In genomic region chr1:81800741-81801031, GRCh38 we compare ENCODE assay signal across 8 cellular contexts. TPM values are rescaled to one million over a fixed set of nuclear protein-coding genes. Genes with fewer than 3 reads are reported as not detected.
DNase-seq lines count a peak whose midpoint lies in the region; ATAC-seq, FAIRE-seq and TF ChIP-seq lines count a peak whose summit lies in the region.

Gene ADGRL2 (plus strand): TSS chr1:81800934. CDS start chr1:81836985, 36,051 bp downstream.

- SMC1A ChIA-PET in GM12878 (lab: Charles Lee; ENCODE audit: uncharacterized antibody, unreplicated experiment) = interaction anchor here (1.2 to 1.4 kb wide), 2 partner anchors 15 to 253 kb away, joined by 3 read pairs; no protein-coding TSS in a partner anchor

- H3K27ac ChIP-seq in GM12878 (ENCODE audit: control insufficient read depth, insufficient read depth) = no peak within 1 kb of the TSS
- H3K27ac ChIP-seq in keratinocyte (ENCODE audit: control insufficient read depth, insufficient read depth, low read length) = no peak within 1 kb of the TSS
- peak within 1 kb of the TSS; percentile 97 for H3K27ac ChIP-seq in subcutaneous abdominal adipose tissue (ENCODE audit: low read depth, low read length)

- DNase-seq in activated CD8-positive, alpha-beta memory T cell treated with anti-CD3 and anti-CD28 coated beads, Interleukin-2, amount 10 ng/mL, durations not matched to agents 7 days and 5 days = no peak
- DNase-seq in activated CD8-positive, alpha-beta memory T cell treated with anti-CD3 and anti-CD28 coated beads, Interleukin-2, amount 50 U/mL, for 4 hours = no peak
- no peak for DNase-seq in GM12878 (ENCODE audit: low read depth, low spot score)
- no peak for DNase-seq in keratinocyte (ENCODE audit: low read depth, low spot score)

- FAIRE-seq in GM12878 (lab: Jason Lieb, UNC) = no peak
- no peak for FAIRE-seq in keratinocyte (lab: Jason Lieb, UNC)

- H3K4me3 ChIP-seq in GM12878 = no peak within 1 kb of the TSS
- H3K4me3 ChIP-seq in keratinocyte (ENCODE audit: control insufficient read depth in 2 of 3, extremely low read depth in 1 of 3, insufficient read depth in 2 of 3, low read depth in 1 of 3, low read length in 3 of 3) = peak within 1 kb of the TSS; percentile 43 to 83 (median 78)
- peak within 1 kb of the TSS; percentile 67 to 97 (median 90) for H3K4me3 ChIP-seq in subcutaneous abdominal adipose tissue (ENCODE audit: low read depth in 1 of 5, low read length in 5 of 5)

- TF ChIP-seq POLR2A in GM12878 (IDR thresholded peaks at IDR 0.05; ENCODE audit: low read depth, low read length) = no peak

- no peak for TF ChIP-seq CTCF in GM12878 (IDR thresholded peaks at IDR 0.05 in 2 of 3, conservative IDR thresholded peaks at IDR 0.05 in 1 of 3; ENCODE audit: control insufficient read depth in 2 of 3, extremely low read depth in 1 of 3, insufficient read depth in 1 of 3, low read depth in 3 of 3, low read length in 3 of 3)
- TF ChIP-seq CTCF in keratinocyte (optimal IDR thresholded peaks at IDR 0.05 in 1 of 3, IDR thresholded peaks at IDR 0.05 in 1 of 3, conservative IDR thresholded peaks at IDR 0.05 in 1 of 3; ENCODE audit: extremely low read depth in 1 of 3, insufficient read depth in 2 of 3, low read length in 3 of 3) = no peak

- no peaks in the 10 kb centered on the region for H3K9me3 ChIP-seq in GM12878 (replicated peaks; ENCODE audit: control insufficient read depth, insufficient read depth, low read length)
- H3K9me3 ChIP-seq in keratinocyte (ENCODE audit: control insufficient read depth, low read depth, low read length) = no peaks in the 10 kb centered on the region
- no peaks in the 10 kb centered on the region for H3K9me3 ChIP-seq in subcutaneous abdominal adipose tissue (ENCODE audit: control insufficient read depth in 5 of 5, low read length in 5 of 5)

- H4K20me1 ChIP-seq in GM12878 (ENCODE audit: control insufficient read depth, insufficient read depth) (no peaks in the 10 kb centered on the region), keratinocyte (ENCODE audit: control insufficient read depth, extremely low read depth, insufficient read depth, low read length) (no peaks in the 10 kb centered on the region)

- no peak for TF ChIP-seq RAD21 in GM12878 (IDR thresholded peaks at IDR 0.05; ENCODE audit: insufficient read depth, low read depth, low read length)

- H3K4me1 ChIP-seq in GM12878 (ENCODE audit: control insufficient read depth, insufficient read depth, low read length) = no peaks in the 10 kb centered on the region
- peaks cover 4% of the 10 kb centered on the region for H3K4me1 ChIP-seq in keratinocyte (ENCODE audit: control insufficient read depth, extremely low read depth, insufficient read depth, low read length)
- H3K4me1 ChIP-seq in subcutaneous abdominal adipose tissue (ENCODE audit: control insufficient read depth in 5 of 5, insufficient read depth in 5 of 5, low read length in 5 of 5) = peaks cover 2 to 38% (median 27%) of the 10 kb centered on the region in 5 donors

- H3K27ac Mint-ChIP-seq in activated CD8-positive, alpha-beta memory T cell treated with anti-CD3 and anti-CD28 coated beads, Interleukin-2, amount 10 ng/mL, durations not matched to agents 7 days and 5 days = peak within 1 kb of the TSS; percentile 24

- H3K4me1 Mint-ChIP-seq in activated CD8-positive, alpha-beta memory T cell treated with anti-CD3 and anti-CD28 coated beads, Interleukin-2, amount 10 ng/mL, durations not matched to agents 7 days and 5 days = peaks cover 2% of the 10 kb centered on the region

- in situ Hi-C loops in GM12878 (cut with MboI) = no loop called here

- no peaks in the 10 kb centered on the region for H3K36me3 ChIP-seq in GM12878 (ENCODE audit: control insufficient read depth in 2 of 2, insufficient read depth in 2 of 2, low read length in 1 of 2)
- H3K36me3 ChIP-seq in keratinocyte (ENCODE audit: control insufficient read depth in 2 of 2, extremely low read depth in 1 of 2, insufficient read depth in 2 of 2, low read length in 2 of 2) = no peaks in the 10 kb centered on the region
- H3K36me3 ChIP-seq in subcutaneous abdominal adipose tissue (ENCODE audit: control insufficient read depth in 5 of 5, insufficient read depth in 5 of 5, low read length in 5 of 5) = no peaks in the 10 kb centered on the region

- WGBS in GM12878 (ENCODE audit: insufficient coverage, insufficient replicate concordance, low lambda C conversion rate, missing lambda C conversion rate) = 41% methylated on average over 21 of the region's 36 CpGs

- no peaks in the 10 kb centered on the region for H3K9me1 ChIP-seq in keratinocyte (ENCODE audit: control insufficient read depth, extremely low read depth, insufficient read depth, low read length)

- H2AFZ ChIP-seq in GM12878 (ENCODE audit: control insufficient read depth, low read depth, low read length) (no peak within 1 kb of the TSS), keratinocyte (ENCODE audit: control insufficient read depth, low read length) (peak within 1 kb of the TSS; percentile 94)

- H3K9me3 Mint-ChIP-seq in activated CD8-positive, alpha-beta memory T cell treated with anti-CD3 and anti-CD28 coated beads, Interleukin-2, amount 10 ng/mL, durations not matched to agents 7 days and 5 days (ENCODE audit: low read depth) = no peaks in the 10 kb centered on the region

- H3K27me3 Mint-ChIP-seq in activated CD8-positive, alpha-beta memory T cell treated with anti-CD3 and anti-CD28 coated beads, Interleukin-2, amount 10 ng/mL, durations not matched to agents 7 days and 5 days = peaks cover 49% of the 10 kb centered on the region

- peaks cover 10 to 11% of the 10 kb centered on the region in 2 experiments for H3K27me3 ChIP-seq in GM12878 (replicated peaks in 1 of 2; ENCODE audit: control insufficient read depth in 2 of 2, insufficient read depth in 2 of 2, low read length in 1 of 2)
- peaks cover 55% of the 10 kb centered on the region for H3K27me3 ChIP-seq in keratinocyte (ENCODE audit: control insufficient read depth, extremely low read depth, insufficient read depth, low read length)
- no peaks in the 10 kb centered on the region for H3K27me3 ChIP-seq in subcutaneous abdominal adipose tissue (ENCODE audit: control insufficient read depth in 5 of 5, insufficient read depth in 4 of 5, low read length in 5 of 5)

- H3K4me3 Mint-ChIP-seq in activated CD8-positive, alpha-beta memory T cell treated with anti-CD3 and anti-CD28 coated beads, Interleukin-2, amount 10 ng/mL, durations not matched to agents 7 days and 5 days = no peak within 1 kb of the TSS

- no peak within 1 kb of the TSS for H3K9ac ChIP-seq in GM12878 (ENCODE audit: control insufficient read depth, insufficient read depth, low read length)
- H3K9ac ChIP-seq in keratinocyte (ENCODE audit: control insufficient read depth, extremely low read depth, insufficient read depth, low read length) = peak within 1 kb of the TSS; percentile 28
- peak within 1 kb of the TSS; percentile 63 to 88 (median 85) for H3K9ac ChIP-seq in subcutaneous abdominal adipose tissue (ENCODE audit: low read length in 5 of 5)

- peak within 1 kb of the TSS; percentile 30 for H3K4me2 ChIP-seq in GM12878 (ENCODE audit: control insufficient read depth, insufficient read depth)
- peak within 1 kb of the TSS; percentile 94 for H3K4me2 ChIP-seq in keratinocyte (ENCODE audit: control insufficient read depth, extremely low read depth, insufficient read depth, low read depth, low read length)

- no peaks in the 10 kb centered on the region for H3K79me2 ChIP-seq in GM12878 (ENCODE audit: control insufficient read depth, insufficient read depth, low read length)
- H3K79me2 ChIP-seq in keratinocyte (ENCODE audit: control insufficient read depth, insufficient read depth, low read length) = no peaks in the 10 kb centered on the region

- TF ChIP-seq EP300 in GM12878 (IDR thresholded peaks at IDR 0.05; ENCODE audit: borderline replicate concordance in 1 of 2, control insufficient read depth in 1 of 2, low read depth in 2 of 2, low read length in 2 of 2) = no peak

- RAD21 ChIA-PET in GM12878 (lab: Charles Lee; ENCODE audit: unreplicated experiment) = interaction anchor here (0.9 to 1.7 kb wide), 3 partner anchors 10 to 251 kb away, joined by 3 read pairs; no protein-coding TSS in a partner anchor

- H3K36me3 Mint-ChIP-seq in activated CD8-positive, alpha-beta memory T cell treated with anti-CD3 and anti-CD28 coated beads, Interleukin-2, amount 10 ng/mL, durations not matched to agents 7 days and 5 days = peaks cover 3% of the 10 kb centered on the region

- no TSS peak for BruUV-seq in GM12878 (replicated peaks; lab: Mats Ljungman, UMichigan)

- POLR2A ChIA-PET in GM12878 (lab: Charles Lee) = no interaction called here

- CTCF ChIA-PET in activated CD8-positive, alpha-beta memory T cell treated with anti-CD3 and anti-CD28 coated beads, Interleukin-2, amount 10 ng/mL, durations not matched to agents 7 days and 5 days (lab: Charles Lee) = no interaction called here
- CTCF ChIA-PET in GM12878 (lab: Yijun Ruan, JAX) = interaction anchor here (0.7 to 2.9 kb wide), 2 partner anchors 33 to 251 kb away, joined by 3 to 13 read pairs; no protein-coding TSS in a partner anchor

- ATAC-seq in activated CD8-positive, alpha-beta memory T cell treated with anti-CD3 and anti-CD28 coated beads, Interleukin-2, amount 10 ng/mL, durations not matched to agents 7 days and 5 days = no peak
- ATAC-seq in GM12878 = peak; percentile 31; the same call in 2 of the 3 replicates
- no peak for ATAC-seq in GM18909 (IDR thresholded peaks at IDR 0.05; ENCODE audit: poor library complexity, unreplicated experiment)
- ATAC-seq in GM19324 (IDR thresholded peaks at IDR 0.05; ENCODE audit: low FRiP score, unreplicated experiment) = no peak
- no peak for ATAC-seq in HG02840 (IDR thresholded peaks at IDR 0.05; ENCODE audit: low FRiP score, unreplicated experiment)

- intact Hi-C loops in GM12878 (cut with micrococcal nuclease; ENCODE audit: unreplicated experiment) = loop anchor here (2.0 to 10.0 kb wide), 2 partner anchors 252 to 386 kb away; no protein-coding TSS in a partner anchor

- dilution Hi-C loops in keratinocyte (cut with MboI; ENCODE audit: extremely low pct_ligation_motif_present, low sequenced_read_pairs) = no loop called here

RNA-seq across cellular contexts. Expression of gene ADGRL2, which starts in this region (rescaled TPM):
- total RNA-seq in activated CD8-positive, alpha-beta memory T cell treated with anti-CD3 and anti-CD28 coated beads, Interleukin-2, amount 10 ng/mL, durations not matched to agents 7 days and 5 days = under 1 TPM in 1 of 2 experiments, not detected in 1; 0.05 TPM
- 4.3 and 5.3 TPM in 2 replicates for total RNA-seq in GM12878 (2013; cell fraction: nucleolus; rRNA removed)
- total RNA-seq in GM12878 (2014; rRNA removed) (0.17 and 0.82 TPM in 2 replicates), GM12878 (2014; rRNA removed; fragmentation: Illumina TruSeq; extraction: Trizol) (0.22 and 0.46 TPM in 2 replicates), GM12878 (2021) (0.43 and 0.51 TPM in 2 replicates)
- not detected for polyA plus RNA-seq in GM12878 (2011; ENCODE audit: low read depth)
- polyA plus RNA-seq in GM12878 (2011; rRNA removed) (13.6 and 15.0 TPM in 2 replicates), GM12878 (2014; fragmentation: Illumina TruSeq; extraction: Trizol) (0.26 and 0.27 TPM in 2 replicates), GM12878 (2014; fragmentation: Nextera tagmentation; extraction: Ambion mirVana) (under 1 TPM; 0.03 to 0.18 TPM), GM12878 (2014; rRNA removed) (0.16 and 0.17 TPM in 2 replicates), GM12878 (2016; fragmentation: Nextera tagmentation; extraction: Ambion mirVana) (under 1 TPM; 0.20 to 0.53 TPM), keratinocyte (3.4 to 18.5 TPM (median 6.6 TPM) in 3 replicates)
- polyA plus RNA-seq in GM12878 (2011; cell fraction: cytosol; rRNA removed) = 9.3 and 9.6 TPM in 2 replicates
- polyA plus RNA-seq in GM12878 (2011; cell fraction: nucleus; rRNA removed) = 12.5 and 23.8 TPM in 2 replicates
- polyA plus RNA-seq in GM12878 (2012) = 0.21 TPM in 1 of 2 replicates, not detected in the other
- polyA minus RNA-seq in GM12878 (2011; rRNA and poly(A)+ RNA removed) = 27.7 and 57.0 TPM in 2 replicates
- 8.0 and 8.8 TPM in 2 replicates for polyA minus RNA-seq in GM12878 (2011; cell fraction: cytosol; rRNA and poly(A)+ RNA removed)
- 29.5 and 30.4 TPM in 2 replicates for polyA minus RNA-seq in GM12878 (2011; cell fraction: nucleus; rRNA and poly(A)+ RNA removed)
- 42.9 TPM for polyA plus RNA-seq in keratinocyte (2011; ENCODE audit: low read depth)
- polyA plus RNA-seq in keratinocyte (2011; cell fraction: cytosol; rRNA removed) = 3.5 and 6.8 TPM in 2 replicates
- 23.5 and 29.1 TPM in 2 replicates for polyA plus RNA-seq in keratinocyte (2011; cell fraction: nucleus; rRNA removed)
- 2.7 and 30.0 TPM in 2 replicates for polyA plus RNA-seq in keratinocyte (2012; ENCODE audit: low replicate concordance)
- polyA minus RNA-seq in keratinocyte = 23.0 to 49.6 TPM (median 47.9 TPM) in 3 replicates
- 3.6 TPM for polyA minus RNA-seq in keratinocyte (2011; cell fraction: cytosol; rRNA and poly(A)+ RNA removed)
- 33.9 and 47.7 TPM in 2 replicates for polyA minus RNA-seq in keratinocyte (2011; cell fraction: nucleus; rRNA and poly(A)+ RNA removed)
